In genomic region chr3:16849240-16849639, GRCh38 we compare ENCODE assay signal across 8 cellular contexts. TPM values are rescaled to one million over a fixed set of nuclear protein-coding genes. Genes with fewer than 3 reads are reported as not detected.
DNase-seq lines count a peak whose midpoint lies in the region; ATAC-seq and TF ChIP-seq lines count a peak whose summit lies in the region.

No MANE protein-coding gene starts in this region.

- CTCF ChIA-PET in WTC11 (lab: Charles Lee): interaction anchor here (1.0 to 1.3 kb wide), 2 partner anchors 24 to 35 kb away, joined by 4 to 6 read pairs; no protein-coding TSS in a partner anchor

- peaks cover 11% of the 10 kb centered on the region for H3K4me1 Mint-ChIP-seq in WTC11
- H3K4me1 Mint-ChIP-seq in stimulated activated memory B cell treated with anti-CD40 and anti-IgM and Interleukin-4, amounts not matched to agents 10 μg/mL and 1 μg/mL and 100 μg/mL, for 72 hours: peaks cover 33% of the 10 kb centered on the region
- peaks cover 8% of the 10 kb centered on the region for H3K4me1 Mint-ChIP-seq in progenitor cell of endocrine pancreas (ENCODE audit: low read depth)

- H3K27me3 Mint-ChIP-seq in WTC11 (ENCODE audit: low read depth) (no peaks in the 10 kb centered on the region), progenitor cell of endocrine pancreas (no peaks in the 10 kb centered on the region)
- H3K27me3 Mint-ChIP-seq in stimulated activated memory B cell treated with anti-CD40 and anti-IgM and Interleukin-4, amounts not matched to agents 10 μg/mL and 1 μg/mL and 100 μg/mL, for 72 hours: no peaks in the 10 kb centered on the region

- peak overlapping the region; percentile 20 to 66 (median 49); a peak in 21 of 22 replicates for H3K4me2 ChIP-seq in BLaER1 treated with 17β-estradiol and CSF1 and Interleukin-3, amounts not matched to agents 10 nM and 100 nM

- H3K4me3 Mint-ChIP-seq in WTC11 (peak overlapping the region; percentile 22), progenitor cell of endocrine pancreas (ENCODE audit: low read depth) (no peak overlapping the region)
- H3K4me3 Mint-ChIP-seq in stimulated activated memory B cell treated with anti-CD40 and anti-IgM and Interleukin-4, amounts not matched to agents 10 μg/mL and 1 μg/mL and 100 μg/mL, for 72 hours: peak overlapping the region; percentile 59

- peak overlapping the region in 4 of 11 experiments; percentile 36 to 70 (median 62); a peak in 5 of 22 replicates for H3K27ac ChIP-seq in BLaER1 treated with 17β-estradiol and CSF1 and Interleukin-3, amounts not matched to agents 10 nM and 100 nM
- peak overlapping the region; percentile 74 for H3K27ac ChIP-seq in muscle layer of duodenum (ENCODE audit: low read length)

- H3K9ac ChIP-seq in BLaER1 treated with 17β-estradiol and CSF1 and Interleukin-3, amounts not matched to agents 10 nM and 100 nM: peak overlapping the region in 3 of 11 experiments; percentile 37 to 65 (median 55); a peak in 3 of 22 replicates

- H3K36me3 Mint-ChIP-seq in WTC11 (no peaks in the 10 kb centered on the region), progenitor cell of endocrine pancreas (ENCODE audit: insufficient read depth) (no peaks in the 10 kb centered on the region)
- H3K36me3 Mint-ChIP-seq in stimulated activated memory B cell treated with anti-CD40 and anti-IgM and Interleukin-4, amounts not matched to agents 10 μg/mL and 1 μg/mL and 100 μg/mL, for 72 hours: no peaks in the 10 kb centered on the region

- H3K4me1 ChIP-seq in BLaER1 treated with 17β-estradiol and CSF1 and Interleukin-3, amounts not matched to agents 10 nM and 100 nM: peaks cover 6 to 52% (median 19%) of the 10 kb centered on the region in 10 experiments; a peak in 18 of 20 replicates
- peaks cover 0 to 6% of the 10 kb centered on the region in 2 donors for H3K4me1 ChIP-seq in muscle layer of duodenum (ENCODE audit: control insufficient read depth in 1 of 2, insufficient read depth in 2 of 2, low read length in 2 of 2)

- peak; percentile 32 for DNase-seq in KBM-7
- DNase-seq in WTC11 (ENCODE audit: low spot score): peak; percentile 18
- peak; percentile 62 for DNase-seq in choroid plexus epithelial cell (ENCODE audit: low read depth)
- DNase-seq in progenitor cell of endocrine pancreas (ENCODE audit: low spot score, unreplicated experiment): no peak

- 0 out of 22 replicates have a peak, but pooled peaks cover 0 to 7% (median 0%) of the 10 kb centered on the region in 11 experiments for H3K9me3 ChIP-seq in BLaER1 treated with 17β-estradiol and CSF1 and Interleukin-3, amounts not matched to agents 10 nM and 100 nM (replicated peaks in 1 of 11)
- no peaks in the 10 kb centered on the region for H3K9me3 ChIP-seq in muscle layer of duodenum (ENCODE audit: control insufficient read depth in 1 of 2, low read length in 2 of 2)

- POLR2A ChIA-PET in WTC11 (lab: Charles Lee): interaction anchor here (0.7 kb wide), 1 partner anchor 9 kb away, joined by 3 read pairs; no protein-coding TSS in a partner anchor

- ATAC-seq in GM21381 (IDR thresholded peaks at IDR 0.05; ENCODE audit: unreplicated experiment) (peak; percentile 94), WTC11 (peak; percentile 68)
- ATAC-seq in stimulated activated memory B cell treated with anti-CD40 and anti-IgM and Interleukin-4, amounts not matched to agents 10 μg/mL and 1 μg/mL and 100 μg/mL, for 72 hours: peak; percentile 89

- no peak overlapping the region for H3K27ac Mint-ChIP-seq in WTC11
- H3K27ac Mint-ChIP-seq in stimulated activated memory B cell treated with anti-CD40 and anti-IgM and Interleukin-4, amounts not matched to agents 10 μg/mL and 1 μg/mL and 100 μg/mL, for 72 hours: peak overlapping the region; percentile 83
- H3K27ac Mint-ChIP-seq in progenitor cell of endocrine pancreas: no peak overlapping the region

- no peaks in the 10 kb centered on the region for H3K36me3 ChIP-seq in BLaER1 treated with 17β-estradiol and CSF1 and Interleukin-3, amounts not matched to agents 10 nM and 100 nM
- H3K36me3 ChIP-seq in muscle layer of duodenum (ENCODE audit: control insufficient read depth in 1 of 2, insufficient read depth in 2 of 2, low read length in 2 of 2): no peaks in the 10 kb centered on the region

- peak overlapping the region in 1 of 10 experiments; percentile 2; a peak in 1 of 20 replicates for H3K4me3 ChIP-seq in BLaER1 treated with 17β-estradiol and CSF1 and Interleukin-3, amounts not matched to agents 10 nM and 100 nM
- no peak overlapping the region for H3K4me3 ChIP-seq in choroid plexus epithelial cell (ENCODE audit: low read depth, low read length)
- peak overlapping the region; percentile 14 to 19 for H3K4me3 ChIP-seq in muscle layer of duodenum (ENCODE audit: low read depth in 1 of 2, low read length in 2 of 2)

- H3K27me3 ChIP-seq in BLaER1 treated with 17β-estradiol and CSF1 and Interleukin-3, amounts not matched to agents 10 nM and 100 nM: no peaks in the 10 kb centered on the region
- H3K27me3 ChIP-seq in muscle layer of duodenum (ENCODE audit: low read depth, low read length): no peaks in the 10 kb centered on the region

- TF ChIP-seq CTCF in WTC11 (IDR thresholded peaks at IDR 0.05) (no peak), choroid plexus epithelial cell (conservative IDR thresholded peaks at IDR 0.05; ENCODE audit: low read depth, low read length) (no peak), progenitor cell of endocrine pancreas (IDR thresholded peaks at IDR 0.05; ENCODE audit: unreplicated experiment) (no peak)

- no peaks in the 10 kb centered on the region for H3K9me3 Mint-ChIP-seq in WTC11
- H3K9me3 Mint-ChIP-seq in stimulated activated memory B cell treated with anti-CD40 and anti-IgM and Interleukin-4, amounts not matched to agents 10 μg/mL and 1 μg/mL and 100 μg/mL, for 72 hours: no peaks in the 10 kb centered on the region
- no peaks in the 10 kb centered on the region for H3K9me3 Mint-ChIP-seq in progenitor cell of endocrine pancreas (ENCODE audit: low read depth)

- in situ Hi-C loops in KBM-7 (cut with MboI; ENCODE audit: low pct_unique_long_range_greater_than_20kb, low sequenced_read_pairs): no loop called here

- no peaks in the 10 kb centered on the region for H4K20me1 ChIP-seq in BLaER1 treated with 17β-estradiol and CSF1 and Interleukin-3, amounts not matched to agents 10 nM and 100 nM

TF ChIP-seq in WTC11, 78 proteins besides CTCF, POLR2A, EP300 and RAD21 (continues in another document):
- no peak for TF ChIP-seq TP53 (CRISPR knock-in tag; IDR thresholded peaks at IDR 0.05)
- TF ChIP-seq NR2C2 (CRISPR knock-in tag; IDR thresholded peaks at IDR 0.05): no peak
- no peak for TF ChIP-seq GABPB1 (CRISPR knock-in tag; IDR thresholded peaks at IDR 0.05)
- no peak for TF ChIP-seq EMX1 (CRISPR knock-in tag; IDR thresholded peaks at IDR 0.05)
- no peak for TF ChIP-seq CBFB (CRISPR knock-in tag; IDR thresholded peaks at IDR 0.05; ENCODE audit: low read depth)
- no peak for TF ChIP-seq MLX (CRISPR knock-in tag; IDR thresholded peaks at IDR 0.05)
- TF ChIP-seq RORB (CRISPR knock-in tag; IDR thresholded peaks at IDR 0.05): no peak
- TF ChIP-seq IRF2 (CRISPR knock-in tag; IDR thresholded peaks at IDR 0.05; ENCODE audit: borderline replicate concordance, low read depth): no peak
- TF ChIP-seq MXD4 (CRISPR knock-in tag; IDR thresholded peaks at IDR 0.05; ENCODE audit: borderline replicate concordance): no peak
- TF ChIP-seq IRF1 (CRISPR knock-in tag; IDR thresholded peaks at IDR 0.05): no peak
- no peak for TF ChIP-seq NR3C1 (CRISPR knock-in tag; conservative IDR thresholded peaks at IDR 0.05; ENCODE audit: low read depth)
- TF ChIP-seq NFE2L1 (CRISPR knock-in tag; IDR thresholded peaks at IDR 0.05): no peak
- TF ChIP-seq ZNF219 (CRISPR knock-in tag; IDR thresholded peaks at IDR 0.05; ENCODE audit: borderline replicate concordance): no peak
- no peak for TF ChIP-seq GTF2I (CRISPR knock-in tag; conservative IDR thresholded peaks at IDR 0.05)
- no peak for TF ChIP-seq NFATC4 (CRISPR knock-in tag; IDR thresholded peaks at IDR 0.05)
- no peak for TF ChIP-seq ZMAT4 (CRISPR knock-in tag; IDR thresholded peaks at IDR 0.05)
- no peak for TF ChIP-seq SP1 (CRISPR knock-in tag; conservative IDR thresholded peaks at IDR 0.05)
- no peak for TF ChIP-seq NFYB (CRISPR knock-in tag; conservative IDR thresholded peaks at IDR 0.05; ENCODE audit: low read depth)

RNA-seq across cellular contexts. Expression of gene PLCL2, which starts 35.5 kb away (rescaled TPM):
- total RNA-seq in WTC11 (2021): 9.1 to 11.8 TPM (median 10.4 TPM) in 3 replicates
- 10.8 and 11.3 TPM in 2 replicates for total RNA-seq in progenitor cell of endocrine pancreas
